Comparison of ENCODE assay signal across 8 cellular contexts in the genomic region with DNA sequence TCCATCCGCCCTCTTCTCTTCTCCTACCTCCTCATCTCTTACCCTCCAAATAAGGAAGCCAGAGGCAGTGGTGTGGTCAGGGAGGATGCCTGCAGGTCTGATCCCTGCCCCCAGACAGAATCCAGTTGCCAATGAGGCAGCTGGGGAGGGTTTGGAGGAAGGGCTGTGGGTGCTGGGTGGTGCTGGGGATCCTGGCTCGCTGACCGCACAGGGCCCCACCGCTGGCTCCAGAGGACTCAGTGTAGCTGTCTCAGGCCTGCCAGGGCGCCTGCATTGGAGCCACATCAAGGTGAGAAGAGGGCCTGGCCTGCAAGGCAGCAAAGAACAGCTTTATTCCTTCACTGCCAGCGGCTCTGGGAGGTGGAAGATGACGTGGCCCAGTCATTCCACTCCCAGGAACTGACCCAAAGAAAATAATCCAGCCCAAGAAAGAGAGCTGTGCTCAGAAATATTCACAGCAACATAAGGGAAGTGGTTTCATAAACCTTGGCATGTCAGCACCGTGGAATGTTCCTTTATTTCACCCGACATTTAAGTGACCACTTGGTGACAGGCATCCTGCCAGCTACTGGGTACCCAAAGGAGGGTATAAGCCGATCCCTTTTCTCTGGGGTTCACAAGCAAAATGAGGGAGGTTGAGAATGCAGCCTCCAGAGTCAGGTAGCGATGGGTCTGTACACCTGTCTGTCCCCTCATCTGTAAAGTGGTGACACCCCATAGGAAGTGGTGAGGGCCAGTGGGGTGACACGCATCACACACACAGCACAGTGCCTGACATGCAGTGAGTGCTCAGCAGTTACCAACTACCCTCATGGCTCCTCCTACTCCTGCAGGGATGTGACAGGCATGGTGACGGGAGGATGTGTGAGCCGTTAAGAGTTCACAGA.
DNase-seq lines count a peak whose midpoint lies in the region; ATAC-seq, FAIRE-seq and TF ChIP-seq lines count a peak whose summit lies in the region.

No MANE protein-coding gene starts in this region.

- no peaks in the 10 kb centered on the region for H3K27me3 ChIP-seq in IMR-90 (ENCODE audit: control insufficient read depth, insufficient read depth, low read length)

- no peak overlapping the region; the same call in 1 of the 2 replicates for H3K4me3 ChIP-seq in IMR-90 (ENCODE audit: insufficient read depth, low read depth, low read length)

- H3K14ac ChIP-seq in IMR-90 (replicated peaks; ENCODE audit: low read depth, low read length): peak overlapping the region; percentile 99

- ATAC-seq in IMR-90 (ENCODE audit: low read depth) (peak; percentile 87), naive B cell (ENCODE audit: low read depth in 2 of 2) (peak; percentile 72 to 75), HG03159 (IDR thresholded peaks at IDR 0.05; ENCODE audit: unreplicated experiment) (no peak), GM19452 (IDR thresholded peaks at IDR 0.05; ENCODE audit: unreplicated experiment) (no peak)

- TF ChIP-seq POLR2A in GM12891 (IDR thresholded peaks at IDR 0.05; ENCODE audit: low read depth, low read length): no peak
- no peak; the same call in 1 of the 2 replicates for TF ChIP-seq POLR2A in IMR-90 (IDR thresholded peaks at IDR 0.05; ENCODE audit: low read depth, low read length)

- dilution Hi-C loops in IMR-90 (cut with HindIII; ENCODE audit: low sequenced_read_pairs, unreplicated experiment): no loop called here

- peak; percentile 90 for FAIRE-seq in GM12891 (lab: Jason Lieb, UNC)

- no peaks in the 10 kb centered on the region for H3K36me3 ChIP-seq in IMR-90 (ENCODE audit: control insufficient read depth, insufficient read depth, low read length)

- H3K4me3 Mint-ChIP-seq in naive B cell: peak overlapping the region in 7 of 8 donors; percentile 22 to 83 (median 55)

- peak overlapping the region in 5 of 6 donors; percentile 28 to 72 (median 62) for H3K27ac Mint-ChIP-seq in naive B cell

- H4K20me1 ChIP-seq in IMR-90 (ENCODE audit: insufficient read depth, low read length): no peaks in the 10 kb centered on the region

- peak overlapping the region; percentile 57 for H3K9ac ChIP-seq in IMR-90 (ENCODE audit: low read depth, low read length)

- H3K4me1 Mint-ChIP-seq in naive B cell: peaks cover 63 to 75% (median 70%) of the 10 kb centered on the region in 3 donors

- POLR2A ChIA-PET in IMR-90 (lab: Charles Lee; ENCODE audit: unreplicated experiment): interaction anchor here (1.0 to 1.9 kb wide), 2 partner anchors 122 to 161 kb away, joined by 5 to 16 read pairs; partner anchors contain the start of gene RRBP1

- peak overlapping the region; percentile 96 to 98 for H4K8ac ChIP-seq in IMR-90 (ENCODE audit: low read depth in 2 of 2, low read length in 2 of 2)

- peak overlapping the region; percentile 90 for H3K27ac ChIP-seq in IMR-90 (ENCODE audit: insufficient read depth, low read length)

- peak overlapping the region; percentile 99 for H2BK120ac ChIP-seq in IMR-90 (ENCODE audit: low read depth, low read length)

- peaks cover 0 to 4% (median 0%) of the 10 kb centered on the region in 7 donors for H3K9me3 Mint-ChIP-seq in naive B cell

- CTCF ChIA-PET in IMR-90 (lab: Yijun Ruan, JAX): interaction anchor here (1.5 kb wide), 1 partner anchor 161 kb away, joined by 8 read pairs; the partner anchor contains the start of gene RRBP1

- 44% methylated on average over 3 of the region's 14 CpGs; no CpG with 5 or more reads in 1 of the 2 experiments for WGBS in IMR-90 (ENCODE audit: extremely low coverage in 2 of 2, insufficient read length in 1 of 2), 2 experiments

- H3K79me1 ChIP-seq in IMR-90 (ENCODE audit: low read depth in 1 of 2, low read length in 2 of 2): peaks cover 0 to 24% of the 10 kb centered on the region in 2 experiments; a peak in 2 of 4 replicates

- H2AK5ac ChIP-seq in IMR-90 (ENCODE audit: low read depth, low read length): peak overlapping the region; percentile 100

- peak overlapping the region; percentile 100 for H3K4ac ChIP-seq in IMR-90 (ENCODE audit: low read depth, low read length)

- H4K5ac ChIP-seq in IMR-90 (ENCODE audit: low read depth, low read length): peak overlapping the region; percentile 91

- H4K91ac ChIP-seq in IMR-90 (ENCODE audit: insufficient read depth, low read depth, low read length): peak overlapping the region; percentile 99

- TF ChIP-seq RAD21 in IMR-90 (IDR thresholded peaks at IDR 0.05; ENCODE audit: low read length): peak; percentile 23; the same call in 1 of the 2 replicates

- no peak for TF ChIP-seq CTCF in IMR-90 (conservative IDR thresholded peaks at IDR 0.05; ENCODE audit: low read depth, low read length)

- peak overlapping the region; percentile 95 for H3K56ac ChIP-seq in IMR-90 (ENCODE audit: extremely low read depth, insufficient read depth, low read length)

- intact Hi-C loops in IMR-90 (cut with micrococcal nuclease): loop anchor here (2.0 to 5.0 kb wide), 2 partner anchors 54 to 161 kb away; partner anchors contain the start of gene RRBP1

- in situ Hi-C loops in IMR-90 (cut with MboI; ENCODE audit: low sequenced_read_pairs): no loop called here

- peaks cover 0 to 5% of the 10 kb centered on the region in 2 donors for H3K36me3 Mint-ChIP-seq in naive B cell

- peak overlapping the region; percentile 86 for H2AFZ ChIP-seq in IMR-90 (replicated peaks; ENCODE audit: low read length, poor library complexity)

- peak overlapping the region; percentile 99 for H3K23ac ChIP-seq in IMR-90 (ENCODE audit: low read depth, low read length)

- peak overlapping the region; percentile 100 for H2BK20ac ChIP-seq in IMR-90 (ENCODE audit: low read depth, low read length)

- DNase-seq in GM12891 (ENCODE audit: insufficient read length, low spot score): no peak
- peak; percentile 97 for DNase-seq in IMR-90
- DNase-seq in central memory CD4-positive, alpha-beta T cell: peak; percentile 12
- DNase-seq in naive B cell: peak; percentile 31
- DNase-seq in mesenteric fat pad (ENCODE audit: low spot score): no peak
- no peak for DNase-seq in stimulated activated CD4-positive, alpha-beta T cell treated with anti-CD3 and anti-CD28 coated beads, Interleukin-4, amount 100 ng/mL, for 4 hours

- H2BK15ac ChIP-seq in IMR-90 (ENCODE audit: low read depth, low read length): peak overlapping the region; percentile 99

- peaks cover 3% of the 10 kb centered on the region; the same call in 1 of the 2 replicates for H3K9me3 ChIP-seq in IMR-90 (ENCODE audit: control insufficient read depth, insufficient read depth, low read length)

- H2AK9ac ChIP-seq in IMR-90 (replicated peaks; ENCODE audit: low read depth, low read length, poor library complexity): peak overlapping the region; percentile 95

- BruUV-seq in IMR-90 (replicated peaks; lab: Mats Ljungman, UMichigan): no TSS peak

- H3K18ac ChIP-seq in IMR-90 (ENCODE audit: low read depth, low read length): peak overlapping the region; percentile 93

- H3K9me1 ChIP-seq in IMR-90 (ENCODE audit: insufficient read depth, low read length): peaks cover 33% of the 10 kb centered on the region

- peak overlapping the region; percentile 97 for H2BK5ac ChIP-seq in IMR-90 (ENCODE audit: low read depth, low read length, poor library complexity, severe bottlenecking)

- no peaks in the 10 kb centered on the region for H3K27me3 Mint-ChIP-seq in naive B cell

- peak overlapping the region; percentile 47 for H3K4me2 ChIP-seq in IMR-90 (ENCODE audit: low read depth, low read length)

- peaks cover 24% of the 10 kb centered on the region for H3K4me1 ChIP-seq in IMR-90 (ENCODE audit: control insufficient read depth, insufficient read depth, low read length)

TF ChIP-seq in GM12891, 5 proteins besides CTCF, POLR2A, EP300 and RAD21:
- TF ChIP-seq SPI1 (IDR thresholded peaks at IDR 0.05; ENCODE audit: low read depth, low read length): no peak
- TF ChIP-seq POU2F2 (IDR thresholded peaks at IDR 0.05; ENCODE audit: low read depth, low read length): no peak
- TF ChIP-seq PAX5 (IDR thresholded peaks at IDR 0.05; ENCODE audit: insufficient read depth, low read length, severe bottlenecking): no peak
- no peak for TF ChIP-seq TAF1 (IDR thresholded peaks at IDR 0.05; ENCODE audit: low read depth, low read length)
- TF ChIP-seq POLR2AphosphoS5 (IDR thresholded peaks at IDR 0.05; ENCODE audit: low read depth, low read length): no peak

TF ChIP-seq in IMR-90, 13 proteins besides CTCF, POLR2A, EP300 and RAD21 (continues in another document):
- TF ChIP-seq FOS (IDR thresholded peaks at IDR 0.05; ENCODE audit: low read depth, low read length) (peak; percentile 71), CHD1 (IDR thresholded peaks at IDR 0.05; ENCODE audit: low read depth, low read length) (no peak), ELK1 (IDR thresholded peaks at IDR 0.05; ENCODE audit: borderline replicate concordance, low read depth, low read length) (no peak), USF2 (IDR thresholded peaks at IDR 0.05; ENCODE audit: low read depth, low read length) (no peak), MAFK (IDR thresholded peaks at IDR 0.05; ENCODE audit: low read depth, low read length) (0 out of 2 replicates have a peak, but pooled peaks have one; percentile 1), MAZ (IDR thresholded peaks at IDR 0.05; ENCODE audit: borderline replicate concordance, low read depth, low read length) (peak; percentile 62; the same call in 1 of the 2 replicates), CEBPB (IDR thresholded peaks at IDR 0.05; ENCODE audit: low read depth, low read length) (peak; percentile 69), NFE2L2 (IDR thresholded peaks at IDR 0.05; ENCODE audit: low read depth, low read length) (no peak), MXI1 (IDR thresholded peaks at IDR 0.05; ENCODE audit: borderline replicate concordance, low read depth, low read length) (no peak), SMC3 (IDR thresholded peaks at IDR 0.05; ENCODE audit: low read depth, low read length) (peak; percentile 5; the same call in 1 of the 2 replicates), RFX5 (IDR thresholded peaks at IDR 0.05; ENCODE audit: low read depth, low read length) (no peak), BHLHE40 (IDR thresholded peaks at IDR 0.05; ENCODE audit: low read depth, low read length) (no peak)

Comparison
In these comparisons a context has a peak if more than half of its experiments do, and no peak if none do; other contexts are left out.
1. DNase-seq: peak in IMR-90 (single experiment), central memory CD4-positive, alpha-beta T cell (single experiment) and naive B cell (single experiment); none in GM12891 (single experiment), mesenteric fat pad (single experiment) and stimulated activated CD4-positive, alpha-beta T cell treated with anti-CD3 and anti-CD28 coated beads, Interleukin-4, amount 100 ng/mL, for 4 hours (0 of 2).
2. ATAC-seq: peak in IMR-90 (single experiment) and naive B cell (2 of 2); none in HG03159 (single experiment) and GM19452 (single experiment).